32 cellular contexts compared by ENCODE assay signal in the genomic region with DNA sequence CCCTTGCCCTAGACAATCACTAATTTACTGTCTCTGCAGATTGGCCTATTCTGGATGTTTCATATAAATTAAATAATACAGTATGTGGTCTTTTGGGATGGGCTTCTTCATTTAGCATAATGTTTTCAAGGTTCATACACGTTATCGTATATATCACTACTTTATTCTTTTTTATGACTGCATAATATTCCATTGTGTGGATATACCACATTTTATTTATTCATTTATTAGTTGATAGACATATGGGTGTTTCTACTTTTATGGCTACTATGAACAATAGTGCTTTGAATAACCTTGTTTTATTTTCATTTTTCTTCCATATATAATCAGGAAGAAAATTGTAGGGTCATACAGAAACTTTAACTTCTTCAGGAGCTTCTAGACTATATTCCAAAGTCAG.
"Had no signal": no experiment of that assay in that cellular context is flagged by ENCODE, and none has a peak within 500 bp of the region (broad histone marks: within the 10 kb centered on the region; RNA-seq: fewer than 3 reads in every experiment).

No MANE protein-coding gene starts in this region.

- H3K9me3 ChIP-seq: adrenal gland, ascending aorta, body of pancreas had no signal

- FAIRE-seq: bronchial epithelial cell, colon had no signal

- H3K27ac ChIP-seq: adrenal gland, ascending aorta, body of pancreas, brain microvascular endothelial cell, breast epithelium, cardiac muscle cell had no signal

- H3K4me1 ChIP-seq: adrenal gland, ascending aorta, body of pancreas, breast epithelium had no signal

- H3K27me3 ChIP-seq: adrenal gland, ascending aorta, body of pancreas, brain microvascular endothelial cell, breast epithelium, cardiac muscle cell had no signal

- DNase-seq: activated effector memory CD4-positive, alpha-beta T cell treated with anti-CD3 and anti-CD28 coated beads, Interleukin-2, amount 50 U/mL, for 16 hours; activated effector memory CD4-positive, alpha-beta T cell treated with Interleukin-2 at 50 U/mL for 16 hours; activated gamma-delta T cell; activated gamma-delta T cell treated with Interleukin-2 at 50 U/mL for 16 hours; activated naive CD4-positive, alpha-beta T cell; activated naive CD4-positive, alpha-beta T cell treated with anti-CD3 and anti-CD28 coated beads for 36 hours; activated naive CD4-positive, alpha-beta T cell treated with anti-CD3 and anti-CD28 coated beads, Interleukin-2, amount 10 ng/mL, durations not matched to agents 7 days and 5 days; activated naive CD4-positive, alpha-beta T cell treated with anti-CD3 and anti-CD28 coated beads, Interleukin-2, amount 50 U/mL, for 16 hours; activated naive CD4-positive, alpha-beta T cell treated with Interleukin-2 at 50 U/mL for 16 hours; activated naive CD8-positive, alpha-beta T cell treated with anti-CD3 and anti-CD28 coated beads for 36 hours; activated naive CD8-positive, alpha-beta T cell treated with anti-CD3 and anti-CD28 coated beads, Interleukin-2, amount 10 ng/mL, durations not matched to agents 7 days and 5 days; activated naive CD8-positive, alpha-beta T cell treated with anti-CD3 and anti-CD28 coated beads, Interleukin-2, amount 50 U/mL, for 24 hours; activated T-cell treated with anti-CD3 and anti-CD28 coated beads, Interleukin-2, amount 50 U/mL, for 4 hours; activated T-cell treated with anti-CD3 and anti-CD28 coated beads, Interleukin-2, amount 50 U/mL, for 48 hours; activated T-cell treated with anti-CD3 and anti-CD28 coated beads, Interleukin-2, amount 50 U/mL, for 72 hours; adrenal gland; amniotic stem cell; amygdala; anterior cingulate cortex; aorta; body of pancreas; brain microvascular endothelial cell; caudate nucleus; central memory CD4-positive, alpha-beta T cell; cerebellar nuclear complex had no signal

- H3K4me3 ChIP-seq: adrenal gland, ascending aorta, body of pancreas, breast epithelium, cardiac muscle cell had no signal

- ATAC-seq: activated naive CD4-positive, alpha-beta T cell treated with anti-CD3 and anti-CD28 coated beads, Interleukin-2, amount 50 U/mL, for 72 hours; activated naive CD8-positive, alpha-beta T cell treated with anti-CD3 and anti-CD28 coated beads, Interleukin-2, amount 50 U/mL, for 24 hours; activated T-cell treated with anti-CD3 and anti-CD28 coated beads, Interleukin-2, amount 50 U/mL, for 4 hours; activated T-cell treated with anti-CD3 and anti-CD28 coated beads, Interleukin-2, amount 50 U/mL, for 72 hours; activated T-helper 17 cell treated with anti-CD3 and anti-CD28 coated beads, Interleukin-2, amount 50 U/mL, for 72 hours; body of pancreas had no signal

- H3K36me3 ChIP-seq: adrenal gland, ascending aorta, brain microvascular endothelial cell, breast epithelium, cardiac muscle cell had no signal
